In genomic region chr15:89119489-89120478, GRCh38 we compare ENCODE assay signal across 9 cellular contexts.
DNase-seq lines count a peak whose midpoint lies in the region; ATAC-seq and TF ChIP-seq lines count a peak whose summit lies in the region.
"Had no signal": no experiment of that assay in that cellular context is flagged by ENCODE, and none has a peak within 500 bp of the region (broad histone marks: within the 10 kb centered on the region; RNA-seq: fewer than 3 reads in every experiment).

No MANE protein-coding gene starts in this region.

- DNase-seq in NCI-H526 (lab: John Stamatoyannopoulos, UW) (peak; percentile 7 to 9), NCI-H526 treated with DMSO at 0.1 percent for 48 hours (lab: John Stamatoyannopoulos, UW) (no peak), astrocyte of the hippocampus (ENCODE audit: low read depth, low spot score) (peak; percentile 27), hepatic stellate cell (ENCODE audit: low spot score) (peak; percentile 53), EL (no peak)
- DNase-seq: NCI-H2227 treated with DMSO at 0.1 percent for 48 hours had no signal

- ATAC-seq in GM18505 (IDR thresholded peaks at IDR 0.05; ENCODE audit: unreplicated experiment): no peak
- no peak for ATAC-seq in GM21619 (IDR thresholded peaks at IDR 0.05; ENCODE audit: unreplicated experiment)

- peaks cover 15% of the 10 kb centered on the region in 2 donors for H3K36me3 ChIP-seq in stomach smooth muscle (ENCODE audit: control insufficient read depth in 2 of 2, insufficient read depth in 2 of 2, low read length in 2 of 2)

- no peak for TF ChIP-seq POLR2A in GM18505 (IDR thresholded peaks at IDR 0.05; ENCODE audit: borderline replicate concordance, extremely low read depth, insufficient read depth, insufficient read length)

- H3K4me1 ChIP-seq in stomach smooth muscle (ENCODE audit: control insufficient read depth, insufficient read depth, low read length): peaks cover 39% of the 10 kb centered on the region

- H3K9ac ChIP-seq in stomach smooth muscle (ENCODE audit: low read length in 2 of 2): peak overlapping the region; percentile 23 to 64

- no peaks in the 10 kb centered on the region for H3K27me3 ChIP-seq in stomach smooth muscle (ENCODE audit: control insufficient read depth in 1 of 2, insufficient read depth in 2 of 2, low read length in 2 of 2)

- peak overlapping the region in 1 of 2 donors; percentile 22 for H3K4me3 ChIP-seq in stomach smooth muscle (ENCODE audit: low read length in 2 of 2)

- H3K27ac ChIP-seq in stomach smooth muscle (ENCODE audit: low read length): peak overlapping the region; percentile 79

- no peaks in the 10 kb centered on the region for H3K9me3 ChIP-seq in stomach smooth muscle (ENCODE audit: control insufficient read depth in 2 of 2, low read length in 2 of 2)

Comparison
In these comparisons a context has a peak if more than half of its experiments do, and no peak if none do; other contexts are left out.
1. DNase-seq: peak in NCI-H526 (2 of 2), astrocyte of the hippocampus (single experiment) and hepatic stellate cell (single experiment); none in NCI-H526 treated with DMSO at 0.1 percent for 48 hours (single experiment) and EL (single experiment).